In genomic region chr2:10120158-10120937, GRCh38 we compare ENCODE assay signal across 1 cellular context.
TF ChIP-seq lines count a peak whose summit lies in the region.

No MANE protein-coding gene starts in this region.

TF ChIP-seq in GM12878, 131 proteins besides CTCF, POLR2A, EP300 and RAD21 (continued from another document and continues in another):
- TF ChIP-seq HSF1 (IDR thresholded peaks at IDR 0.05; ENCODE audit: low read depth, low read length) (no peak), ZNF24 (IDR thresholded peaks at IDR 0.05) (no peak), REST (IDR thresholded peaks at IDR 0.05; ENCODE audit: low read depth, low read length) (no peak), BHLHE40 (IDR thresholded peaks at IDR 0.05; ENCODE audit: borderline replicate concordance in 1 of 2, low read depth in 2 of 2, low read length in 1 of 2) (peak; percentile 20 to 55; a peak in 2 of 4 replicates), BMI1 (IDR thresholded peaks at IDR 0.05; ENCODE audit: borderline replicate concordance) (no peak), JUNB (IDR thresholded peaks at IDR 0.05) (no peak), SPI1 (IDR thresholded peaks at IDR 0.05; ENCODE audit: borderline replicate concordance, insufficient read depth, low read depth, low read length) (no peak), CHD4 (IDR thresholded peaks at IDR 0.05) (no peak), TCF12 (IDR thresholded peaks at IDR 0.05; ENCODE audit: low read depth, low read length) (0 out of 2 replicates have a peak, but pooled peaks have one; percentile 31), E2F8 (IDR thresholded peaks at IDR 0.05; ENCODE audit: low read depth, partially characterized antibody) (no peak), BCL3 (IDR thresholded peaks at IDR 0.05; ENCODE audit: borderline replicate concordance, insufficient read depth, low read depth, low read length, poor library complexity, severe bottlenecking) (peak; percentile 44), NFIC (IDR thresholded peaks at IDR 0.05; ENCODE audit: low read depth, low read length) (0 out of 2 replicates have a peak, but pooled peaks have one; percentile 19), CREB1 (IDR thresholded peaks at IDR 0.05; ENCODE audit: low read depth) (peak; percentile 41; the same call in 1 of the 2 replicates), TCF7 (IDR thresholded peaks at IDR 0.05; ENCODE audit: borderline replicate concordance) (no peak), JUND (IDR thresholded peaks at IDR 0.05; ENCODE audit: low read depth, low read length) (no peak), BCL11A (IDR thresholded peaks at IDR 0.05; ENCODE audit: low read depth, low read length) (no peak), ZBTB11 (CRISPR knock-in tag; IDR thresholded peaks at IDR 0.05) (no peak), YY1 (IDR thresholded peaks at IDR 0.05; ENCODE audit: low read depth, low read length) (no peak), IKZF2 (IDR thresholded peaks at IDR 0.05) (peak; percentile 83 to 84), LARP7 (IDR thresholded peaks at IDR 0.05) (0 out of 2 replicates have a peak, but pooled peaks have one; percentile 35), MTA3 (IDR thresholded peaks at IDR 0.05; ENCODE audit: borderline replicate concordance, low read length) (no peak; the same call in 1 of the 2 replicates), PML (IDR thresholded peaks at IDR 0.05; ENCODE audit: low read length) (peak; percentile 92; the same call in 1 of the 2 replicates), POLR2AphosphoS5 (IDR thresholded peaks at IDR 0.05; ENCODE audit: low read length) (peak; percentile 89), PAX5 (IDR thresholded peaks at IDR 0.05; ENCODE audit: borderline replicate concordance, low read depth, low read length) (0 out of 2 replicates have a peak, but pooled peaks have one; percentile 7), BCLAF1 (IDR thresholded peaks at IDR 0.05) (0 out of 2 replicates have a peak, but pooled peaks have one; percentile 31), IKZF1 (conservative IDR thresholded peaks at IDR 0.05) (peak; percentile 91), ZBED1 (IDR thresholded peaks at IDR 0.05; ENCODE audit: borderline replicate concordance) (no peak; the same call in 1 of the 2 replicates), IRF4 (IDR thresholded peaks at IDR 0.05; ENCODE audit: low read depth, low read length) (no peak), FOXK2 (IDR thresholded peaks at IDR 0.05) (peak; percentile 22; the same call in 1 of the 2 replicates), EED (IDR thresholded peaks at IDR 0.05; ENCODE audit: low read depth) (peak; percentile 33; the same call in 1 of the 2 replicates), NR2F1 (conservative IDR thresholded peaks at IDR 0.05) (peak; percentile 94), RFX5 (IDR thresholded peaks at IDR 0.05; ENCODE audit: low read depth, low read length) (no peak), SMAD1 (IDR thresholded peaks at IDR 0.05; ENCODE audit: low read depth, partially characterized antibody) (no peak), SRF (IDR thresholded peaks at IDR 0.05; ENCODE audit: low read depth in 2 of 2, low read length in 2 of 2) (no peak; a peak in 1 of 4 replicates), HCFC1 (IDR thresholded peaks at IDR 0.05; ENCODE audit: low read length) (no peak; the same call in 1 of the 2 replicates), ZNF207 (IDR thresholded peaks at IDR 0.05; ENCODE audit: borderline replicate concordance) (peak; percentile 87), TARDBP (IDR thresholded peaks at IDR 0.05; ENCODE audit: borderline replicate concordance) (no peak), CEBPB (IDR thresholded peaks at IDR 0.05; ENCODE audit: borderline replicate concordance in 1 of 2, low read depth in 2 of 2, low read length in 2 of 2) (no peak), TBL1XR1 (IDR thresholded peaks at IDR 0.05; ENCODE audit: low read depth, low read length) (no peak), SKIL (IDR thresholded peaks at IDR 0.05; ENCODE audit: low read depth, poor library complexity, severe bottlenecking) (no peak)
